ENCODE assay signal across 13 cellular contexts in the genomic region with DNA sequence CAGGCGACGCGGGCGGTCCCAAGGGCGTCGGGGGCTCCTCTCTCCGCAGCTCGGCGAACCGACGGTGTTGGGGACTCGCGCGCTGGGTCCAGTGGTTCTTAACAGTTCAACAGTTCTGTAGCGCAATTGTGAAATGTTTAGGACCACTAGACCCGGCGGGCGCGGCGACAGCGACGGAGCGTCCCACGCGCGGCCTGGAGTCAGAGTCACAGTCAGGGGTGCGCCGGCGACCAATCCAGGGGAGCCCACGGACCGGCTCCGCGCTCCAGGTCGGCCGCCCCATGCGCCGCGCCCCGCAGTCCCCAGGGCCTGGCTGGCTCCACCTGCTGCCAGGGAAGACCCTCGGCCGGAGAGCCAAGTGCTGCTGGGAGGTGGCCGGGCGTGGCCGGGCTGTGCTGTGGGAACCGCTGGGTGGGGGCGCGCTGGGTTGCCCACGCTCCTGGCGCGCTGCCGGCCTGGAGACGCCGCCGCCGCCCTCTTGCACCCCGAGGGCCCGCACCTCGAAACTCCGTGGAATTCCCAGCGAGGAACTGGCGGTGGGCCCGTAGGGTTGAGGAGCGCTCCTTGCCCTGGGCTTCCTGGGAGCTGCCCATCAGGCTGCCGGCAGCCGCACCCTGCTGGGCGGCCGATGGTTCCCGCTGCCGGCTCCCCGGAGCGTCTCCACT. TPM values are rescaled to one million over a fixed set of nuclear protein-coding genes. Genes with fewer than 3 reads are reported as not detected.
DNase-seq lines count a peak whose midpoint lies in the region; ATAC-seq, FAIRE-seq and TF ChIP-seq lines count a peak whose summit lies in the region.
"Had no signal": no experiment of that assay in that cellular context is flagged by ENCODE, and none has a peak within 500 bp of the region (broad histone marks: within the 10 kb centered on the region; RNA-seq: fewer than 3 reads in every experiment).

No MANE protein-coding gene starts in this region.

- H3K27me3 ChIP-seq in endothelial cell of umbilical vein (ENCODE audit: control insufficient read depth in 2 of 2, insufficient read depth in 2 of 2, low read length in 2 of 2) (peaks cover 28% of the 10 kb centered on the region in 2 experiments), vagina (no peaks in the 10 kb centered on the region)

- no peaks in the 10 kb centered on the region for H3K4me1 ChIP-seq in endothelial cell of umbilical vein (ENCODE audit: control insufficient read depth, extremely low read depth, insufficient read depth, low read length)
- H3K4me1 ChIP-seq in mucosa of descending colon (ENCODE audit: low read depth), result no peaks in the 10 kb centered on the region
- H3K4me1 ChIP-seq in vagina, result peaks cover 20% of the 10 kb centered on the region

- H3K9me3 ChIP-seq in endothelial cell of umbilical vein (replicated peaks; ENCODE audit: control insufficient read depth, insufficient read depth, low read length) (no peaks in the 10 kb centered on the region), mucosa of descending colon (no peaks in the 10 kb centered on the region), vagina (no peaks in the 10 kb centered on the region)

- H3K36me3 Mint-ChIP-seq in stimulated activated effector memory CD8-positive, alpha-beta T cell treated with anti-CD3 and anti-CD28 coated beads, Interleukin-12 subunit alpha, Interleukin-12 subunit beta, amount 100 ng/mL, for 72 hours, result no peaks in the 10 kb centered on the region

- H3K4me1 Mint-ChIP-seq in stimulated activated effector memory CD8-positive, alpha-beta T cell treated with anti-CD3 and anti-CD28 coated beads, Interleukin-12 subunit alpha, Interleukin-12 subunit beta, amount 100 ng/mL, for 72 hours, result peaks cover 8% of the 10 kb centered on the region
- H3K4me1 Mint-ChIP-seq: activated CD4-positive, alpha-beta memory T cell treated with anti-CD3 and anti-CD28 coated beads, Interleukin-2, amount 10 ng/mL, durations not matched to agents 7 days and 5 days had no signal

- no peaks in the 10 kb centered on the region for H3K9me3 Mint-ChIP-seq in stimulated activated effector memory CD8-positive, alpha-beta T cell treated with anti-CD3 and anti-CD28 coated beads, Interleukin-12 subunit alpha, Interleukin-12 subunit beta, amount 100 ng/mL, for 72 hours
- H3K9me3 Mint-ChIP-seq: activated CD4-positive, alpha-beta memory T cell treated with anti-CD3 and anti-CD28 coated beads, Interleukin-2, amount 10 ng/mL, durations not matched to agents 7 days and 5 days had no signal

- intact Hi-C loops in endothelial cell of umbilical vein (cut with micrococcal nuclease), result no loop called here
- intact Hi-C loops in mucosa of descending colon (cut with DNase I, micrococcal nuclease), result no loop called here
- intact Hi-C loops in vagina (cut with DNase I), result no loop called here

- no peak overlapping the region for H3K4me3 ChIP-seq in endothelial cell of umbilical vein (replicated peaks in 1 of 3; ENCODE audit: insufficient read depth in 1 of 3, low read depth in 1 of 3, low read length in 3 of 3)
- no peak overlapping the region for H3K4me3 ChIP-seq in mucosa of descending colon
- H3K4me3 ChIP-seq in vagina, result peak overlapping the region; percentile 39 to 49
- H3K4me3 ChIP-seq: GM23248 had no signal

- H3K4me3 Mint-ChIP-seq in stimulated activated effector memory CD8-positive, alpha-beta T cell treated with anti-CD3 and anti-CD28 coated beads, Interleukin-12 subunit alpha, Interleukin-12 subunit beta, amount 100 ng/mL, for 72 hours, result no peak overlapping the region
- H3K4me3 Mint-ChIP-seq: activated CD4-positive, alpha-beta memory T cell treated with anti-CD3 and anti-CD28 coated beads, Interleukin-2, amount 10 ng/mL, durations not matched to agents 7 days and 5 days had no signal

- H3K9me1 ChIP-seq in endothelial cell of umbilical vein (replicated peaks; ENCODE audit: control insufficient read depth, extremely low read depth, insufficient read depth, low read length), result no peaks in the 10 kb centered on the region

- CTCF ChIA-PET in endothelial cell of umbilical vein (lab: Charles Lee), result no interaction called here

- no peak overlapping the region for H3K9ac ChIP-seq in endothelial cell of umbilical vein (replicated peaks; ENCODE audit: extremely low read depth, insufficient read depth, low read length)
- H3K9ac ChIP-seq: GM23248 had no signal

- no TSS peak for BruUV-seq in endothelial cell of umbilical vein (replicated peaks; lab: Mats Ljungman, UMichigan)

- H2AFZ ChIP-seq in endothelial cell of umbilical vein (ENCODE audit: low read depth, low read length), result no peak overlapping the region
- H2AFZ ChIP-seq: GM23248 had no signal

- H3K27ac ChIP-seq in endothelial cell of umbilical vein (ENCODE audit: insufficient read depth, low read depth, low read length) (no peak overlapping the region), vagina (peak overlapping the region; percentile 53)
- H3K27ac ChIP-seq: GM23248, HL-60 had no signal

- peak; percentile 1 for DNase-seq in stimulated activated CD4-positive, alpha-beta T cell treated with anti-CD3 and anti-CD28 coated beads, Interleukin-1b, Interleukin-23, amount 100 ng/mL, for 48 hours
- no peak for DNase-seq in stimulated activated CD4-positive, alpha-beta T cell treated with anti-CD3 and anti-CD28 coated beads, Interleukin-4, amount 100 ng/mL, for 24 hours
- DNase-seq in endothelial cell of umbilical vein (ENCODE audit: low read depth, low spot score) (no peak), mucosa of descending colon (peak in 2 of 3 donors; percentile 59 to 65), vagina (ENCODE audit: extremely low spot score in 2 of 2) (no peak)
- DNase-seq in stimulated activated effector memory CD8-positive, alpha-beta T cell treated with anti-CD3 and anti-CD28 coated beads, Interleukin-12 subunit alpha, Interleukin-12 subunit beta, amount 100 ng/mL, for 72 hours (ENCODE audit: low spot score in 2 of 2), result no peak
- no peak for DNase-seq in activated CD4-positive, alpha-beta T cell treated with anti-CD3 and anti-CD28 coated beads for 4 hours
- DNase-seq: activated CD4-positive, alpha-beta memory T cell treated with anti-CD3 and anti-CD28 coated beads, Interleukin-2, amount 10 ng/mL, durations not matched to agents 7 days and 5 days; GM23248; NCI-H1694 treated with DMSO at 0.1 percent for 48 hours; SHP77 treated with DMSO at 0.1 percent for 48 hours had no signal

- no peaks in the 10 kb centered on the region for H3K36me3 ChIP-seq in endothelial cell of umbilical vein (ENCODE audit: control insufficient read depth in 2 of 2, extremely low read depth in 1 of 2, insufficient read depth in 2 of 2, low read length in 2 of 2)
- H3K36me3 ChIP-seq in mucosa of descending colon (ENCODE audit: low read depth), result no peaks in the 10 kb centered on the region
- no peaks in the 10 kb centered on the region for H3K36me3 ChIP-seq in vagina

- POLR2A ChIA-PET in endothelial cell of umbilical vein (lab: Charles Lee), result no interaction called here

- dilution Hi-C loops in endothelial cell of umbilical vein (cut with MboI; ENCODE audit: extremely low pct_ligation_motif_present, low sequenced_read_pairs), result no loop called here

- H3K27ac Mint-ChIP-seq in stimulated activated effector memory CD8-positive, alpha-beta T cell treated with anti-CD3 and anti-CD28 coated beads, Interleukin-12 subunit alpha, Interleukin-12 subunit beta, amount 100 ng/mL, for 72 hours, result no peak overlapping the region
- H3K27ac Mint-ChIP-seq: activated CD4-positive, alpha-beta memory T cell treated with anti-CD3 and anti-CD28 coated beads, Interleukin-2, amount 10 ng/mL, durations not matched to agents 7 days and 5 days had no signal

- no peaks in the 10 kb centered on the region for H3K79me2 ChIP-seq in endothelial cell of umbilical vein (ENCODE audit: control insufficient read depth, insufficient read depth, low read length)

- TF ChIP-seq CTCF in endothelial cell of umbilical vein (IDR thresholded peaks at IDR 0.05; ENCODE audit: extremely low read depth in 1 of 2, insufficient read depth in 1 of 2, low read depth in 1 of 2, low read length in 2 of 2) (no peak), mucosa of descending colon (IDR thresholded peaks at IDR 0.05) (no peak), vagina (IDR thresholded peaks at IDR 0.05) (no peak)

- H4K20me1 ChIP-seq in endothelial cell of umbilical vein (replicated peaks; ENCODE audit: control insufficient read depth, extremely low read depth, insufficient read depth, low read length), result no peaks in the 10 kb centered on the region

- TF ChIP-seq POLR2A in endothelial cell of umbilical vein (IDR thresholded peaks at IDR 0.05; ENCODE audit: low read depth, low read length) (no peak), vagina (IDR thresholded peaks at IDR 0.05) (no peak)

- H3K4me2 ChIP-seq in endothelial cell of umbilical vein (ENCODE audit: insufficient read depth, low read length), result no peak overlapping the region

- no peak for FAIRE-seq in endothelial cell of umbilical vein (lab: Jason Lieb, UNC)

- ATAC-seq in mucosa of descending colon (peak; percentile 51), GM21528 (IDR thresholded peaks at IDR 0.05; ENCODE audit: low FRiP score, unreplicated experiment) (no peak)
- no peak for ATAC-seq in stimulated activated effector memory CD8-positive, alpha-beta T cell treated with anti-CD3 and anti-CD28 coated beads, Interleukin-12 subunit alpha, Interleukin-12 subunit beta, amount 100 ng/mL, for 72 hours

RNA-seq across cellular contexts. Expression of a gene that starts 20.9 kb away (rescaled TPM):
- total RNA-seq in endothelial cell of umbilical vein (9.5 and 10.7 TPM in 2 replicates), mucosa of descending colon (1 to 10 TPM; 3.8 to 7.7 (median 6.5) TPM), vagina (2.7 TPM)
- 3.6 and 5.1 TPM in 2 replicates for polyA plus RNA-seq in endothelial cell of umbilical vein
- polyA plus RNA-seq in endothelial cell of umbilical vein (2011; cell fraction: cytosol; rRNA removed), result 1.5 and 2.5 TPM in 2 replicates
- 3.8 and 4.6 TPM in 2 replicates for polyA plus RNA-seq in endothelial cell of umbilical vein (2011; cell fraction: nucleus; rRNA removed)
- polyA plus RNA-seq in endothelial cell of umbilical vein (2012), result 2.0 and 4.1 TPM in 2 replicates
- polyA minus RNA-seq in endothelial cell of umbilical vein, result 2.5 and 3.6 TPM in 2 replicates
- polyA minus RNA-seq in endothelial cell of umbilical vein (2011; cell fraction: cytosol; rRNA and poly(A)+ RNA removed), result 23.8 TPM
- 1.8 and 3.9 TPM in 2 replicates for polyA minus RNA-seq in endothelial cell of umbilical vein (2011; cell fraction: nucleus; rRNA and poly(A)+ RNA removed)
- total RNA-seq: GM23248 had no signal
- polyA plus RNA-seq: GM23248 had no signal

RNA-seq across cellular contexts. Expression of a gene that starts 32.0 kb away (rescaled TPM):
- total RNA-seq in endothelial cell of umbilical vein, result not detected in 2 replicates
- 0.05 TPM in 1 of 2 replicates, not detected in the other for polyA plus RNA-seq in endothelial cell of umbilical vein
- polyA plus RNA-seq in endothelial cell of umbilical vein (2011; cell fraction: cytosol; rRNA removed), result not detected in 2 replicates
- polyA plus RNA-seq in endothelial cell of umbilical vein (2011; cell fraction: nucleus; rRNA removed), result 0.04 and 0.13 TPM in 2 replicates
- polyA plus RNA-seq in endothelial cell of umbilical vein (2012), result not detected in 2 replicates
- not detected in 2 replicates for polyA minus RNA-seq in endothelial cell of umbilical vein
- polyA minus RNA-seq in endothelial cell of umbilical vein (2011; cell fraction: cytosol; rRNA and poly(A)+ RNA removed), result not detected
- polyA minus RNA-seq in endothelial cell of umbilical vein (2011; cell fraction: nucleus; rRNA and poly(A)+ RNA removed), result not detected in 2 replicates
- total RNA-seq in mucosa of descending colon, result 10 to 100 TPM in 2 of 3 donors, 1 to 10 TPM in 1; 2.1 to 15.0 (median 14.2) TPM
- total RNA-seq in vagina, result 3.7 TPM
- total RNA-seq: activated CD4-positive, alpha-beta memory T cell treated with anti-CD3 and anti-CD28 coated beads, Interleukin-2, amount 10 ng/mL, durations not matched to agents 7 days and 5 days; GM23248 had no signal
- polyA plus RNA-seq: GM23248 had no signal

Comparison
In these comparisons a context has a peak if more than half of its experiments do, and no peak if none do; other contexts are left out.
1. DNase-seq: peak in stimulated activated CD4-positive, alpha-beta T cell treated with anti-CD3 and anti-CD28 coated beads, Interleukin-1b, Interleukin-23, amount 100 ng/mL, for 48 hours (single experiment) and mucosa of descending colon (2 of 3); none in stimulated activated CD4-positive, alpha-beta T cell treated with anti-CD3 and anti-CD28 coated beads, Interleukin-4, amount 100 ng/mL, for 24 hours (single experiment), endothelial cell of umbilical vein (single experiment), vagina (0 of 2), stimulated activated effector memory CD8-positive, alpha-beta T cell treated with anti-CD3 and anti-CD28 coated beads, Interleukin-12 subunit alpha, Interleukin-12 subunit beta, amount 100 ng/mL, for 72 hours (0 of 2) and activated CD4-positive, alpha-beta T cell treated with anti-CD3 and anti-CD28 coated beads for 4 hours (0 of 2).
2. H3K4me3 ChIP-seq: peak in vagina (2 of 2); none in endothelial cell of umbilical vein (0 of 3) and mucosa of descending colon (single experiment).